9 cellular contexts compared by ENCODE assay signal in genomic region chr22:38455530-38456271, GRCh38. TPM values are rescaled to one million over a fixed set of nuclear protein-coding genes. Genes with fewer than 3 reads are reported as not detected.
DNase-seq lines count a peak whose midpoint lies in the region; ATAC-seq and TF ChIP-seq lines count a peak whose summit lies in the region.
"Had no signal": no experiment of that assay in that cellular context is flagged by ENCODE, and none has a peak within 500 bp of the region (broad histone marks: within the 10 kb centered on the region; RNA-seq: fewer than 3 reads in every experiment).

No MANE protein-coding gene starts in this region.

- DNase-seq in NCI-H1436 (lab: John Stamatoyannopoulos, UW) (peak; percentile 39), NCI-H1436 treated with DMSO at 0.1 percent for 48 hours (lab: John Stamatoyannopoulos, UW) (no peak), RWPE2 (ENCODE audit: low spot score) (no peak), DMS79 treated with DMSO at 0.1 percent for 48 hours (lab: John Stamatoyannopoulos, UW) (no peak), CD1c-positive myeloid dendritic cell (ENCODE audit: extremely low spot score) (no peak)

- TF ChIP-seq CTCF in RWPE2 (IDR thresholded peaks at IDR 0.05; ENCODE audit: poor library complexity, severe bottlenecking), result no peak
- TF ChIP-seq CTCF in gastroesophageal sphincter (IDR thresholded peaks at IDR 0.05), result no peak

- WGBS in gastroesophageal sphincter (ENCODE audit: low coverage in 1 of 2), 2 donors, result 0% methylated on average over 3 to 4 of the region's 90 CpGs

- peak overlapping the region; percentile 32 for H3K4me3 ChIP-seq in RWPE2 (ENCODE audit: severe bottlenecking)
- H3K4me3 ChIP-seq in gastroesophageal sphincter, result peak overlapping the region; percentile 18 to 55
- H3K4me3 ChIP-seq in skeletal muscle satellite cell (ENCODE audit: low read length), result peak overlapping the region; percentile 49

- H3K27ac ChIP-seq in RWPE2 (ENCODE audit: poor library complexity, severe bottlenecking) (no peak overlapping the region), gastroesophageal sphincter (no peak overlapping the region)

- no peak for TF ChIP-seq POLR2A in gastroesophageal sphincter (IDR thresholded peaks at IDR 0.05)

- H3K9me3 ChIP-seq in RWPE2 (ENCODE audit: severe bottlenecking), result no peaks in the 10 kb centered on the region
- H3K9me3 ChIP-seq in gastroesophageal sphincter, result no peaks in the 10 kb centered on the region
- no peaks in the 10 kb centered on the region for H3K9me3 ChIP-seq in skeletal muscle satellite cell (replicated peaks; ENCODE audit: low read length)

- H3K4me2 ChIP-seq in skeletal muscle satellite cell (ENCODE audit: low read length), result peak overlapping the region; percentile 65

- H3K4me1 ChIP-seq in RWPE2 (ENCODE audit: insufficient read depth, poor library complexity, severe bottlenecking) (no peaks in the 10 kb centered on the region), gastroesophageal sphincter (peaks cover 0 to 28% (median 8%) of the 10 kb centered on the region in 3 donors), skeletal muscle satellite cell (ENCODE audit: control insufficient read depth, insufficient read depth, low read length) (no peaks in the 10 kb centered on the region)

- H3K36me3 ChIP-seq in RWPE2 (ENCODE audit: low read depth) (no peaks in the 10 kb centered on the region), gastroesophageal sphincter (no peaks in the 10 kb centered on the region), skeletal muscle satellite cell (ENCODE audit: insufficient read depth, low read length) (no peaks in the 10 kb centered on the region)

- H3K9ac ChIP-seq in skeletal muscle satellite cell (ENCODE audit: low read depth, low read length), result no peak overlapping the region

- no peak for ATAC-seq in RWPE2 (ENCODE audit: low read depth)
- ATAC-seq in gastroesophageal sphincter, result no peak
- no peak for ATAC-seq in HG03457 (IDR thresholded peaks at IDR 0.05; ENCODE audit: unreplicated experiment)

- H3K27me3 ChIP-seq in RWPE2 (ENCODE audit: insufficient read depth, poor library complexity, severe bottlenecking) (peaks cover 29% of the 10 kb centered on the region), gastroesophageal sphincter (peaks cover 90% of the 10 kb centered on the region), skeletal muscle satellite cell (ENCODE audit: control insufficient read depth, insufficient read depth, low read length) (peaks cover 88% of the 10 kb centered on the region)

- no peak for TF ChIP-seq EP300 in gastroesophageal sphincter (IDR thresholded peaks at IDR 0.05)

RNA-seq across cellular contexts. Expression of gene KCNJ4, which starts 0.7 kb away (rescaled TPM):
- total RNA-seq in gastroesophageal sphincter, result not detected
- not detected in 2 replicates for total RNA-seq in skeletal muscle satellite cell (2012; rRNA removed)
- total RNA-seq: pulmonary artery endothelial cell had no signal

RNA-seq across cellular contexts. Expression of gene KDELR3, which starts 12.2 kb away (rescaled TPM):
- 10 to 100 TPM in 1 of 4 donors, 1 to 10 TPM in 3; 2.6 to 19.7 (median 5.4) TPM for total RNA-seq in gastroesophageal sphincter
- total RNA-seq in skeletal muscle satellite cell (2012; rRNA removed), result 102 and 137 TPM in 2 replicates

RNA-seq across cellular contexts. Expression of gene DDX17, which starts 50.4 kb away (rescaled TPM):
- total RNA-seq in gastroesophageal sphincter, result 100 to 1,000 TPM; 323 to 610 (median 490) TPM
- total RNA-seq in skeletal muscle satellite cell (2012; rRNA removed), result 213 and 252 TPM in 2 replicates
